18 cellular contexts compared by ENCODE assay signal in the genomic region with DNA sequence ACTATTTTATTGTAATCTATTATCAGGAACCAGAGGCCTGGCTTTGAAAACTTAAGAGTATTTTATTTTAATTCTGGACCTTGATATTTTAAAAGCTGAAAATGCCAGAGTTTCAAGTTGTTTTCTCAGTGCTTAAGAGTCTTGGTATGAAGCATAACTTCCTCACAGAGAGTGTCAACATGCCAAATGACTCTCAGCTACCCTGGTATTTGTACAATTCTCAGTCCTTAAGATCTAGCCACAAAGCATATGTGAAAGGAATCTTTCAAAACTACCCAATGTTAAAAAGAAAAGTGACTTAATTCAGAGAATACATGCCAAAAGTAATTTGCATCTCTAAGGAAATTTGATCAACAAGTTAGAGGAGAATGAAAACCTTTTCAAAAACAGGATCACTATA.
A peak's percentile ranks its signal among the peaks of the same experiment; 100 is the strongest.
DNase-seq lines count a peak whose midpoint lies in the region; TF ChIP-seq lines count a peak whose summit lies in the region.
"Had no signal": no experiment of that assay in that cellular context is flagged by ENCODE, and none has a peak within 500 bp of the region (broad histone marks: within the 10 kb centered on the region; RNA-seq: fewer than 3 reads in every experiment).

No MANE protein-coding gene starts in this region.

- H3K27me3 Mint-ChIP-seq in type B pancreatic cell: no peaks in the 10 kb centered on the region
- H3K27me3 Mint-ChIP-seq: naive B cell had no signal

- H3K27me3 ChIP-seq in ascending aorta (no peaks in the 10 kb centered on the region), skeletal muscle satellite cell (ENCODE audit: control insufficient read depth, insufficient read depth, low read length) (no peaks in the 10 kb centered on the region)

- peak overlapping the region; percentile 31 to 58 for H3K27ac ChIP-seq in ascending aorta
- H3K27ac ChIP-seq: left ventricle myocardium inferior had no signal

- H3K4me2 ChIP-seq in skeletal muscle satellite cell (ENCODE audit: low read length): peak overlapping the region; percentile 19

- peaks cover 5% of the 10 kb centered on the region for H3K9me3 Mint-ChIP-seq in type B pancreatic cell

- intact Hi-C loops in ascending aorta (cut with DNase I): no loop called here

- H3K9me3 ChIP-seq in ascending aorta (peaks cover 0 to 10% of the 10 kb centered on the region in 2 donors), skeletal muscle satellite cell (replicated peaks; ENCODE audit: low read length) (no peaks in the 10 kb centered on the region)

- no peak overlapping the region for H3K4me3 ChIP-seq in ascending aorta
- no peak overlapping the region for H3K4me3 ChIP-seq in fibroblast of the aortic adventitia (ENCODE audit: low read depth, low read length)
- no peak overlapping the region for H3K4me3 ChIP-seq in skeletal muscle satellite cell (ENCODE audit: low read length)
- H3K4me3 ChIP-seq: left ventricle myocardium inferior had no signal

- H3K4me1 Mint-ChIP-seq in type B pancreatic cell (ENCODE audit: unreplicated experiment): peaks cover 5% of the 10 kb centered on the region
- H3K4me1 Mint-ChIP-seq: naive B cell had no signal

- DNase-seq in GM03348 (ENCODE audit: low spot score) (peak; percentile 54), ascending aorta (ENCODE audit: low spot score in 2 of 2) (no peak), fibroblast of the aortic adventitia (ENCODE audit: low read depth) (peak; percentile 30), type B pancreatic cell (ENCODE audit: extremely low spot score, unreplicated experiment) (no peak), occipital lobe (lab: John Stamatoyannopoulos, UW) (no peak), GOT3 (lab: John Stamatoyannopoulos, UW) (no peak)
- DNase-seq in activated CD4-positive, alpha-beta T cell treated with anti-CD3 and anti-CD28 coated beads, Interleukin-2, amount 50 U/mL, for 1 hour: no peak
- DNase-seq: activated CD8-positive, alpha-beta memory T cell treated with anti-CD3 and anti-CD28 coated beads, Interleukin-2, amount 50 U/mL, for 4 hours; activated gamma-delta T cell treated with Interleukin-2 at 50 U/mL for 16 hours; foreskin melanocyte; GF-D8; left ventricle myocardium inferior; naive B cell; NCI-H187; SIG-M5; stimulated activated CD4-positive, alpha-beta T cell treated with anti-CD3 and anti-CD28 coated beads, Interleukin-1b, Interleukin-23, amount 100 ng/mL, for 48 hours; T1000 had no signal

- H3K36me3 ChIP-seq in ascending aorta (no peaks in the 10 kb centered on the region), skeletal muscle satellite cell (ENCODE audit: insufficient read depth, low read length) (no peaks in the 10 kb centered on the region)
- H3K36me3 ChIP-seq: left ventricle myocardium inferior had no signal

- H3K36me3 Mint-ChIP-seq in type B pancreatic cell: no peaks in the 10 kb centered on the region
- H3K36me3 Mint-ChIP-seq: naive B cell had no signal

- no peak overlapping the region for H3K4me3 Mint-ChIP-seq in type B pancreatic cell
- H3K4me3 Mint-ChIP-seq: naive B cell had no signal

- H3K4me1 ChIP-seq in ascending aorta: no peaks in the 10 kb centered on the region
- H3K4me1 ChIP-seq in skeletal muscle satellite cell (ENCODE audit: control insufficient read depth, insufficient read depth, low read length): peaks cover 16% of the 10 kb centered on the region
- H3K4me1 ChIP-seq: left ventricle myocardium inferior had no signal

- TF ChIP-seq CTCF in ascending aorta (IDR thresholded peaks at IDR 0.05) (no peak), fibroblast of the aortic adventitia (IDR thresholded peaks at IDR 0.05; ENCODE audit: insufficient read depth, low read length) (no peak), type B pancreatic cell (conservative IDR thresholded peaks at IDR 0.05) (no peak)

- peak overlapping the region; percentile 30 for H3K9ac ChIP-seq in skeletal muscle satellite cell (ENCODE audit: low read depth, low read length)

- H3K27ac Mint-ChIP-seq in type B pancreatic cell: no peak overlapping the region
- H3K27ac Mint-ChIP-seq: naive B cell had no signal

Comparison
In these comparisons a context has a peak if more than half of its experiments do, and no peak if none do; other contexts are left out.
1. DNase-seq: peak in GM03348 (single experiment) and fibroblast of the aortic adventitia (single experiment); none in ascending aorta (0 of 2), type B pancreatic cell (single experiment), occipital lobe (single experiment), GOT3 (single experiment) and activated CD4-positive, alpha-beta T cell treated with anti-CD3 and anti-CD28 coated beads, Interleukin-2, amount 50 U/mL, for 1 hour (single experiment).